17 cellular contexts compared by ENCODE assay signal in genomic region chr5:118687671-118688621, GRCh38.
DNase-seq lines count a peak whose midpoint lies in the region; ATAC-seq and TF ChIP-seq lines count a peak whose summit lies in the region.
"Had no signal": no experiment of that assay in that cellular context is flagged by ENCODE, and none has a peak within 500 bp of the region (broad histone marks: within the 10 kb centered on the region; RNA-seq: fewer than 3 reads in every experiment).

No MANE protein-coding gene starts in this region.

- no peak for TF ChIP-seq CTCF in testis (IDR thresholded peaks at IDR 0.05)

- no peaks in the 10 kb centered on the region for H3K27me3 Mint-ChIP-seq in activated T-cell treated with anti-CD3 and anti-CD28 coated beads, Interleukin-2, amount 50 U/mL, for 24 hours
- H3K27me3 Mint-ChIP-seq in stimulated activated naive CD8-positive, alpha-beta T cell treated with anti-CD3 and anti-CD28 coated beads, Interleukin-15, amount 100 ng/mL, for 72 hours = no peaks in the 10 kb centered on the region
- H3K27me3 Mint-ChIP-seq: B cell, T-helper 17 cell had no signal

- no peak overlapping the region for H3K4me3 Mint-ChIP-seq in activated T-cell treated with anti-CD3 and anti-CD28 coated beads, Interleukin-2, amount 50 U/mL, for 24 hours
- no peak overlapping the region for H3K4me3 Mint-ChIP-seq in stimulated activated naive CD8-positive, alpha-beta T cell treated with anti-CD3 and anti-CD28 coated beads, Interleukin-15, amount 100 ng/mL, for 72 hours
- H3K4me3 Mint-ChIP-seq: activated T-cell treated with anti-CD3 and anti-CD28 coated beads, Interleukin-2, amount 50 U/mL, for 4 hours; B cell; IgD-negative memory B cell; stimulated activated naive CD8-positive, alpha-beta T cell treated with anti-CD3 and anti-CD28 coated beads, Interleukin-15, Interleukin-2, amounts not matched to agents 100 ng/mL and 50 ng/mL, for 24 hours; T-helper 17 cell had no signal

- no peak for TF ChIP-seq POLR2A in testis (IDR thresholded peaks at IDR 0.05)

- no peaks in the 10 kb centered on the region for H3K9me3 Mint-ChIP-seq in activated T-cell treated with anti-CD3 and anti-CD28 coated beads, Interleukin-2, amount 50 U/mL, for 24 hours
- H3K9me3 Mint-ChIP-seq in stimulated activated naive CD8-positive, alpha-beta T cell treated with anti-CD3 and anti-CD28 coated beads, Interleukin-15, amount 100 ng/mL, for 72 hours = peaks cover 5 to 8% of the 10 kb centered on the region in 2 donors
- H3K9me3 Mint-ChIP-seq: activated T-cell treated with anti-CD3 and anti-CD28 coated beads, Interleukin-2, amount 50 U/mL, for 4 hours; IgD-negative memory B cell; stimulated activated naive CD8-positive, alpha-beta T cell treated with anti-CD3 and anti-CD28 coated beads, Interleukin-15, Interleukin-2, amounts not matched to agents 100 ng/mL and 50 ng/mL, for 24 hours had no signal

- peak; percentile 11 for DNase-seq in non-pigmented ciliary epithelial cell (ENCODE audit: low read depth)
- no peak for DNase-seq in testis
- DNase-seq in stimulated activated CD4-positive, alpha-beta T cell treated with anti-CD3 and anti-CD28 coated beads, Interleukin-15, amount 100 ng/mL, for 24 hours = no peak
- no peak for DNase-seq in activated T-cell treated with anti-CD3 and anti-CD28 coated beads, Interleukin-2, amount 50 U/mL, for 24 hours
- DNase-seq in stimulated activated naive CD8-positive, alpha-beta T cell treated with anti-CD3 and anti-CD28 coated beads, Interleukin-15, amount 100 ng/mL, for 72 hours = no peak
- DNase-seq: activated CD4-positive, alpha-beta T cell treated with anti-CD3 and anti-CD28 coated beads for 4 hours; activated T-cell treated with anti-CD3 and anti-CD28 coated beads, Interleukin-2, amount 50 U/mL, for 4 hours; amniotic stem cell; NCI-H1417; NCI-H526 treated with DMSO at 0.1 percent for 48 hours; T-helper 17 cell had no signal

- H3K36me3 Mint-ChIP-seq in activated T-cell treated with anti-CD3 and anti-CD28 coated beads, Interleukin-2, amount 50 U/mL, for 24 hours (ENCODE audit: low read depth) = no peaks in the 10 kb centered on the region
- H3K36me3 Mint-ChIP-seq: IgD-negative memory B cell had no signal

- ATAC-seq in GM19023 (IDR thresholded peaks at IDR 0.05; ENCODE audit: unreplicated experiment) (peak; percentile 49), HG02642 (IDR thresholded peaks at IDR 0.05; ENCODE audit: poor library complexity, unreplicated experiment) (peak; percentile 52), HG03469 (IDR thresholded peaks at IDR 0.05; ENCODE audit: unreplicated experiment) (peak; percentile 31)
- ATAC-seq in stimulated activated naive CD8-positive, alpha-beta T cell treated with anti-CD3 and anti-CD28 coated beads, Interleukin-15, amount 100 ng/mL, for 72 hours = no peak
- ATAC-seq: activated T-cell treated with anti-CD3 and anti-CD28 coated beads, Interleukin-2, amount 50 U/mL, for 4 hours; T-helper 17 cell had no signal

- no peak overlapping the region for H3K27ac Mint-ChIP-seq in activated T-cell treated with anti-CD3 and anti-CD28 coated beads, Interleukin-2, amount 50 U/mL, for 24 hours
- H3K27ac Mint-ChIP-seq in stimulated activated naive CD8-positive, alpha-beta T cell treated with anti-CD3 and anti-CD28 coated beads, Interleukin-15, amount 100 ng/mL, for 72 hours = no peak overlapping the region
- H3K27ac Mint-ChIP-seq: B cell; IgD-negative memory B cell; stimulated activated naive CD8-positive, alpha-beta T cell treated with anti-CD3 and anti-CD28 coated beads, Interleukin-15, Interleukin-2, amounts not matched to agents 100 ng/mL and 50 ng/mL, for 24 hours; T-helper 17 cell had no signal

- 77 to 86% methylated on average over 5 of the region's 5 CpGs for WGBS in testis, 2 donors

- H3K36me3 ChIP-seq in testis (ENCODE audit: low read depth, missing control alignments) = no peaks in the 10 kb centered on the region

- H3K27ac ChIP-seq in testis = no peak overlapping the region

- no peaks in the 10 kb centered on the region for H3K4me1 Mint-ChIP-seq in activated T-cell treated with anti-CD3 and anti-CD28 coated beads, Interleukin-2, amount 50 U/mL, for 24 hours (ENCODE audit: low read depth)
- H3K4me1 Mint-ChIP-seq in stimulated activated naive CD8-positive, alpha-beta T cell treated with anti-CD3 and anti-CD28 coated beads, Interleukin-15, amount 100 ng/mL, for 72 hours = no peaks in the 10 kb centered on the region
- H3K4me1 Mint-ChIP-seq: B cell, IgD-negative memory B cell, T-helper 17 cell had no signal

- H3K4me3 ChIP-seq in testis = no peak overlapping the region

- H3K9me3 ChIP-seq in testis = no peaks in the 10 kb centered on the region

- H3K27me3 ChIP-seq in testis = no peaks in the 10 kb centered on the region

- intact Hi-C loops in testis (cut with DNase I; ENCODE audit: low total_unique reads) = no loop called here

- H3K4me1 ChIP-seq in testis = no peaks in the 10 kb centered on the region
